25 cellular contexts compared by ENCODE assay signal in the genomic region with DNA sequence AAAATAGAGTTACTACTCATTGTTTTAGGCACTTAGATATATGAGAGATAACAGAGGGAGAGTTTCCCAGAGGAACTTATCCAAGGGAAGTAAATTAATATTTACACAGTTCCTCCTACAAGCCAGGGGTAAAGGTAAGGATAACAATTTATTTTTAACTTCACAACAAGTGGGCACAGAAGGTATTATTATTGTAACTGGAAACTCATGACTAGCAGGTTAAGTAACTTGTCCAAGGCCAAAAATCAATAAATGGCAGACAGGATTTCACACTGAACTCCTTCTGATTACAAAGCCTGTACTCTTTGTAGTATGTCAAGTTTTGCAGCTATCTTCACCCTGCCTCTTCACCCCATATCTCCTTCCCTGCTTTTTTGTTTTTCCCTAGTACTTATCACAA.
"Had no signal": no experiment of that assay in that cellular context is flagged by ENCODE, and none has a peak within 500 bp of the region (broad histone marks: within the 10 kb centered on the region; RNA-seq: fewer than 3 reads in every experiment).

No MANE protein-coding gene starts in this region.

- H3K27ac ChIP-seq: epithelial cell of prostate, esophagus squamous epithelium, gastrocnemius medialis, heart right ventricle, left lung, lower lobe of right lung had no signal

- H3K9me3 ChIP-seq: esophagus squamous epithelium, gastrocnemius medialis, heart right ventricle, left lung, lower lobe of right lung, mucosa of descending colon had no signal

- H3K4me3 ChIP-seq: esophagus squamous epithelium, gastrocnemius medialis, heart right ventricle, left lung, lower lobe of right lung, mucosa of descending colon had no signal

- DNase-seq: cortex of kidney; effector CD8-positive, alpha-beta T cell; effector memory CD8-positive, alpha-beta T cell; endodermal cell; erythroblast; esophagus squamous epithelium; foreskin fibroblast; foreskin melanocyte; gastrocnemius medialis; glutamatergic neuron; head of caudate nucleus; heart right ventricle; hippocampal formation; left cardiac atrium; left lung; left ventricle myocardium superior; lower lobe of right lung; mesenchymal stem cell; mucosa of descending colon; naive B cell; naive thymus-derived CD8-positive, alpha-beta T cell had no signal

- H3K27me3 Mint-ChIP-seq: dendritic cell treated with granulocyte-macrophage colony-stimulating factor and Interleukin-4, amounts not matched to agents 40 ng/mL and 50 ng/mL, for 4 days; effector memory CD8-positive, alpha-beta T cell; naive B cell; naive thymus-derived CD8-positive, alpha-beta T cell had no signal

- H3K4me1 ChIP-seq: esophagus squamous epithelium, heart right ventricle, left lung, lower lobe of right lung had no signal

- H3K4me3 Mint-ChIP-seq: dendritic cell treated with granulocyte-macrophage colony-stimulating factor and Interleukin-4, amounts not matched to agents 40 ng/mL and 50 ng/mL, for 4 days; effector memory CD8-positive, alpha-beta T cell; endodermal cell; mesothelial cell of epicardium; naive B cell; naive thymus-derived CD8-positive, alpha-beta T cell had no signal

- H3K36me3 ChIP-seq: gastrocnemius medialis, lower lobe of right lung had no signal

- H3K4me1 Mint-ChIP-seq: endodermal cell; mesothelial cell of epicardium; naive B cell; naive thymus-derived CD8-positive, alpha-beta T cell had no signal

- ATAC-seq: effector memory CD8-positive, alpha-beta T cell; esophagus mucosa; gastrocnemius medialis; heart right ventricle; left cardiac atrium; left lung; left ventricle myocardium superior; lower lobe of right lung; mucosa of descending colon; naive thymus-derived CD8-positive, alpha-beta T cell had no signal

- H3K27ac Mint-ChIP-seq: dendritic cell treated with granulocyte-macrophage colony-stimulating factor and Interleukin-4, amounts not matched to agents 40 ng/mL and 50 ng/mL, for 4 days; effector memory CD8-positive, alpha-beta T cell; endodermal cell; mesothelial cell of epicardium had no signal

- H3K9me3 Mint-ChIP-seq: dendritic cell treated with granulocyte-macrophage colony-stimulating factor and Interleukin-4, amounts not matched to agents 40 ng/mL and 50 ng/mL, for 4 days; effector memory CD8-positive, alpha-beta T cell; naive thymus-derived CD8-positive, alpha-beta T cell had no signal
